In genomic region chr2:159209341-159210306, GRCh38 we compare ENCODE assay signal across 8 cellular contexts.
A peak's percentile ranks its signal among the peaks of the same experiment; 100 is the strongest.
DNase-seq lines count a peak whose midpoint lies in the region; ATAC-seq and TF ChIP-seq lines count a peak whose summit lies in the region.

No MANE protein-coding gene starts in this region.

- intact Hi-C loops in left ventricle myocardium inferior (cut with micrococcal nuclease) (no loop called here), Right ventricle myocardium superior (cut with DNase I) (no loop called here)

- H3K4me1 Mint-ChIP-seq in central memory CD8-positive, alpha-beta T cell, result peaks cover 26% of the 10 kb centered on the region

- no peak overlapping the region for H3K4me3 ChIP-seq in left ventricle myocardium inferior
- no peak overlapping the region for H3K4me3 ChIP-seq in upper lobe of left lung

- TF ChIP-seq CTCF in left ventricle myocardium inferior (IDR thresholded peaks at IDR 0.05; ENCODE audit: borderline replicate concordance), result no peak
- TF ChIP-seq CTCF in upper lobe of left lung (IDR thresholded peaks at IDR 0.05), result no peak

- peak overlapping the region; percentile 67 for H3K27ac Mint-ChIP-seq in central memory CD8-positive, alpha-beta T cell (ENCODE audit: low read depth)

- no peaks in the 10 kb centered on the region for H3K9me3 Mint-ChIP-seq in central memory CD8-positive, alpha-beta T cell

- H3K9me3 ChIP-seq in left ventricle myocardium inferior (replicated peaks) (no peaks in the 10 kb centered on the region), upper lobe of left lung (no peaks in the 10 kb centered on the region)

- H3K36me3 ChIP-seq in left ventricle myocardium inferior (peaks cover 38% of the 10 kb centered on the region), upper lobe of left lung (peaks cover 0 to 51% (median 8%) of the 10 kb centered on the region in 4 donors)

- H3K4me1 ChIP-seq in left ventricle myocardium inferior, result peaks cover 62% of the 10 kb centered on the region
- peaks cover 0 to 26% (median 4%) of the 10 kb centered on the region in 4 donors for H3K4me1 ChIP-seq in upper lobe of left lung

- no peaks in the 10 kb centered on the region for H3K27me3 Mint-ChIP-seq in central memory CD8-positive, alpha-beta T cell

- peak overlapping the region; percentile 30 for H3K27ac ChIP-seq in left ventricle myocardium inferior (replicated peaks)
- peak overlapping the region; percentile 8 to 65 (median 38) for H3K27ac ChIP-seq in upper lobe of left lung

- H3K27me3 ChIP-seq in left ventricle myocardium inferior (ENCODE audit: low read depth) (no peaks in the 10 kb centered on the region), upper lobe of left lung (no peaks in the 10 kb centered on the region)

- peaks cover 2% of the 10 kb centered on the region for H3K36me3 Mint-ChIP-seq in central memory CD8-positive, alpha-beta T cell (ENCODE audit: insufficient read depth)

- DNase-seq in left ventricle myocardium inferior, result no peak
- no peak for DNase-seq in Right ventricle myocardium superior
- peak in 1 of 2 donors; percentile 32 for DNase-seq in central memory CD8-positive, alpha-beta T cell (ENCODE audit: low spot score in 2 of 2)
- DNase-seq in upper lobe of left lung, result peak; percentile 69 to 81
- DNase-seq in NCI-H446 treated with DMSO at 0.1 percent for 48 hours (lab: John Stamatoyannopoulos, UW), result no peak
- DNase-seq in DMS79 (lab: John Stamatoyannopoulos, UW), result no peak
- no peak for DNase-seq in NCI-H1105 treated with DMSO at 0.1 percent for 48 hours (lab: John Stamatoyannopoulos, UW)

- TF ChIP-seq EP300 in upper lobe of left lung (IDR thresholded peaks at IDR 0.05), result peak in 2 of 4 donors; percentile 54 to 67

- H3K4me3 Mint-ChIP-seq in central memory CD8-positive, alpha-beta T cell, result peak overlapping the region; percentile 72

- no peak for TF ChIP-seq POLR2A in upper lobe of left lung (IDR thresholded peaks at IDR 0.05)

- no peak for ATAC-seq in Right ventricle myocardium superior (ENCODE audit: poor library complexity)
- peak; percentile 72 for ATAC-seq in HG03469 (IDR thresholded peaks at IDR 0.05; ENCODE audit: unreplicated experiment)
- ATAC-seq in central memory CD8-positive, alpha-beta T cell (replicated peaks; ENCODE audit: extremely low read depth, poor library complexity, severe bottlenecking), result peak; percentile 96
- peak in 1 of 2 donors; percentile 35 for ATAC-seq in upper lobe of left lung (ENCODE audit: low FRiP score in 2 of 2)

- 85 to 89% methylated on average over 11 to 15 of the region's 15 CpGs for whole genome bisulfite sequencing in upper lobe of left lung, 2 donors

Comparison
In these comparisons a context has a peak if more than half of its experiments do, and no peak if none do; other contexts are left out.
1. DNase-seq: peak in upper lobe of left lung (2 of 2); none in left ventricle myocardium inferior (single experiment), Right ventricle myocardium superior (single experiment), NCI-H446 treated with DMSO at 0.1 percent for 48 hours (single experiment), DMS79 (single experiment) and NCI-H1105 treated with DMSO at 0.1 percent for 48 hours (single experiment).